ENCODE assay signal across 25 cellular contexts in the genomic region with DNA sequence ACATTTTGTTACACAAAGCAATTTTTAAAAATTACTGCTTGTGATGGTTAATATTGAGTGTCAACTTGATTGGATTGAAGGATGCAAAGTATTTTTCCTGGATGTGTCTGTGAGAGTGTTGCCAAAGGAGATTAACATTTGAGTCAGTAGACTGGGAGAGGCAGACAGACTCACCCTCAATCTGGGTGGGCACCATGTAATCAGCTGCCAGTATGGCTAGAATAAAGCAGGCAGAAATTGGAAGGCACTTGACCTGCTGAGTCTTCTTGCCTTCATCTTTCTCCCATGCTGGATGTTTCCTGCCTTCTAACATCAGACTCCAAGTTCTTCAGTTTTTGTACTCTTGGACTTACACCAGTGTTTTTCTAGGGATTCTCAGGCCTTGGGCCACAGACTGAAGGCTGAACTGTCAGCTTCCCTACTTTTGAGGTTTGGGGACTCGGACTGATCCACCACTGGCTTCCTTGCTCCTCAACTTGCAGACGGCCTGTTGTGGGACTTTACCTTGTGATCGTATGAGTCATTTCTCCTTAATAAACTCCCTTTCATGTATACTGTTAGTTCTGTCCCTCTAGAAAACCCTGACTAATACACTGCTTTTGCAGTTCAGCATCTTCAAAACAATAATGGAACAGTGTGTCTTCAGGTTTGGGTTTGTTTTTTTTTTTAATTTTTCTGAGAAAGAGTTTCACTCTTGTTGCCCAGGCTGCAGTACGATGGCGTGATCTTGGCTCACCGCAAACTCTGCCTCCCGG.
DNase-seq lines count a peak whose midpoint lies in the region; ATAC-seq and TF ChIP-seq lines count a peak whose summit lies in the region.
"Had no signal": no experiment of that assay in that cellular context is flagged by ENCODE, and none has a peak within 500 bp of the region (broad histone marks: within the 10 kb centered on the region; RNA-seq: fewer than 3 reads in every experiment).

No MANE protein-coding gene starts in this region.

- no peak overlapping the region for H3K4me3 ChIP-seq in breast epithelium
- H3K4me3 ChIP-seq: adrenal gland, BLaER1, thoracic aorta had no signal

- H3K27me3 Mint-ChIP-seq in MCF 10A (ENCODE audit: insufficient read depth, unreplicated experiment) = no peaks in the 10 kb centered on the region
- H3K27me3 Mint-ChIP-seq: activated CD4-positive, alpha-beta T cell treated with anti-CD3 and anti-CD28 coated beads, Interleukin-2, amount 10 ng/mL, durations not matched to agents 24 days and 14 days had no signal

- H3K27ac Mint-ChIP-seq in MCF 10A (ENCODE audit: low read depth, unreplicated experiment) = peak overlapping the region; percentile 73
- H3K27ac Mint-ChIP-seq: activated CD4-positive, alpha-beta T cell treated with anti-CD3 and anti-CD28 coated beads, Interleukin-2, amount 10 ng/mL, durations not matched to agents 24 days and 14 days; mesothelial cell of epicardium had no signal

- H3K36me3 ChIP-seq in breast epithelium = no peaks in the 10 kb centered on the region
- H3K36me3 ChIP-seq: adrenal gland, BLaER1, thoracic aorta had no signal

- H3K9me3 ChIP-seq in breast epithelium = no peaks in the 10 kb centered on the region
- H3K9me3 ChIP-seq: adrenal gland, BLaER1, thoracic aorta had no signal

- H3K4me1 Mint-ChIP-seq in MCF 10A (ENCODE audit: insufficient read depth, unreplicated experiment) = peaks cover 22% of the 10 kb centered on the region
- H3K4me1 Mint-ChIP-seq: activated CD4-positive, alpha-beta T cell treated with anti-CD3 and anti-CD28 coated beads, Interleukin-2, amount 10 ng/mL, durations not matched to agents 24 days and 14 days had no signal

- intact Hi-C loops in MCF 10A (cut with micrococcal nuclease) = loop anchor here (5.0 kb wide), 1 partner anchor 241 kb away; no protein-coding TSS in a partner anchor
- intact Hi-C loops in breast epithelium (cut with DNase I; ENCODE audit: low total_unique reads) = no loop called here
- intact Hi-C loops in head of caudate nucleus (cut with DNase I) = no loop called here

- CTCF ChIA-PET in MCF 10A (lab: Yijun Ruan, JAX) = no interaction called here

- H3K36me3 Mint-ChIP-seq in MCF 10A (ENCODE audit: insufficient read depth, unreplicated experiment) = no peaks in the 10 kb centered on the region

- H3K4me1 ChIP-seq in breast epithelium (no peaks in the 10 kb centered on the region), foreskin keratinocyte (no peaks in the 10 kb centered on the region)
- H3K4me1 ChIP-seq: adrenal gland had no signal

- H3K9me3 Mint-ChIP-seq in MCF 10A (ENCODE audit: unreplicated experiment) = no peaks in the 10 kb centered on the region
- H3K9me3 Mint-ChIP-seq: mesothelial cell of epicardium had no signal

- no TSS peak for BruUV-seq in MCF 10A (replicated peaks; lab: Mats Ljungman, UMichigan)

- peak; percentile 61 for ATAC-seq in foreskin keratinocyte

- H3K27me3 ChIP-seq in breast epithelium (no peaks in the 10 kb centered on the region), foreskin keratinocyte (no peaks in the 10 kb centered on the region)
- H3K27me3 ChIP-seq: adrenal gland, BLaER1 had no signal

- no peak overlapping the region for H3K27ac ChIP-seq in breast epithelium
- no peak overlapping the region for H3K27ac ChIP-seq in foreskin keratinocyte
- H3K27ac ChIP-seq: adrenal gland, BLaER1, HL-60, KMS-11, thoracic aorta had no signal

- POLR2A ChIA-PET in MCF 10A (lab: Yijun Ruan, JAX) = interaction anchor here (0.7 to 2.0 kb wide), 2 partner anchors 11 to 244 kb away, joined by 3 to 8 read pairs; a partner anchor contains a TSS

- H3K4me3 Mint-ChIP-seq in MCF 10A (ENCODE audit: unreplicated experiment) = no peak overlapping the region
- H3K4me3 Mint-ChIP-seq: activated CD4-positive, alpha-beta T cell treated with anti-CD3 and anti-CD28 coated beads, Interleukin-2, amount 10 ng/mL, durations not matched to agents 24 days and 14 days; mesothelial cell of epicardium had no signal

- no peak for TF ChIP-seq POLR2A in breast epithelium (IDR thresholded peaks at IDR 0.05)

- DNase-seq in MCF 10A (ENCODE audit: unreplicated experiment) (peak; percentile 37), breast epithelium (ENCODE audit: low spot score in 2 of 2) (no peak), amniotic epithelial cell (ENCODE audit: low read depth) (peak; percentile 49), foreskin keratinocyte (no peak), head of caudate nucleus (no peak), SHP77 (lab: John Stamatoyannopoulos, UW) (no peak)
- DNase-seq in stimulated activated CD4-positive, alpha-beta T cell treated with anti-CD3 and anti-CD28 coated beads, Interleukin-12 subunit alpha, Interleukin-12 subunit beta, amount 100 ng/mL, for 4 hours = no peak
- DNase-seq in stimulated activated CD4-positive, alpha-beta T cell treated with anti-CD3 and anti-CD28 coated beads, Interleukin-1b, Interleukin-23, amount 100 ng/mL, for 48 hours = no peak
- DNase-seq: 8988T; activated CD4-positive, alpha-beta T cell treated with anti-CD3 and anti-CD28 coated beads, Interleukin-2, amount 10 ng/mL, durations not matched to agents 24 days and 14 days; activated CD8-positive, alpha-beta memory T cell treated with anti-CD3 and anti-CD28 coated beads, Interleukin-2, amount 50 U/mL, for 4 hours; activated effector memory CD4-positive, alpha-beta T cell treated with anti-CD3 and anti-CD28 coated beads, Interleukin-2, amount 50 U/mL, for 16 hours; adrenal gland; cerebellar nuclear complex; effector CD8-positive, alpha-beta T cell; H7; hypothalamus; kidney glomerular epithelial cell; NCI-H2107; NCI-H524 treated with DMSO at 0.1 percent for 48 hours had no signal

- TF ChIP-seq CTCF in MCF 10A (IDR thresholded peaks at IDR 0.05; ENCODE audit: unreplicated experiment) = no peak
- TF ChIP-seq CTCF in breast epithelium (IDR thresholded peaks at IDR 0.05) = no peak
- no peak for TF ChIP-seq CTCF in foreskin keratinocyte (conservative IDR thresholded peaks at IDR 0.05)

Comparison
In these comparisons a context has a peak if more than half of its experiments do, and no peak if none do; other contexts are left out.
1. DNase-seq: peak in MCF 10A (single experiment) and amniotic epithelial cell (single experiment); none in breast epithelium (0 of 2), foreskin keratinocyte (0 of 2), stimulated activated CD4-positive, alpha-beta T cell treated with anti-CD3 and anti-CD28 coated beads, Interleukin-12 subunit alpha, Interleukin-12 subunit beta, amount 100 ng/mL, for 4 hours (single experiment), head of caudate nucleus (0 of 42), stimulated activated CD4-positive, alpha-beta T cell treated with anti-CD3 and anti-CD28 coated beads, Interleukin-1b, Interleukin-23, amount 100 ng/mL, for 48 hours (single experiment) and SHP77 (0 of 2).